In genomic region chr2:96164459-96165184, GRCh38 we compare ENCODE assay signal across 1 cellular context.
TF ChIP-seq lines count a peak whose summit lies in the region.

No MANE protein-coding gene starts in this region.

TF ChIP-seq in GM23338, 12 proteins besides CTCF, POLR2A, EP300 and RAD21 (continued from another document):
- TF ChIP-seq ETS1 (IDR thresholded peaks at IDR 0.05) (no peak), STAT1 (IDR thresholded peaks at IDR 0.05; ENCODE audit: unreplicated experiment) (no peak), NANOG (IDR thresholded peaks at IDR 0.05; ENCODE audit: borderline replicate concordance) (no peak), POLR2AphosphoS5 (IDR thresholded peaks at IDR 0.05; ENCODE audit: low read depth) (no peak), ZNF462 (CRISPR knock-in tag; IDR thresholded peaks at IDR 0.05) (no peak), ZNF331 (CRISPR knock-in tag; IDR thresholded peaks at IDR 0.05; ENCODE audit: low read depth) (no peak), ZNF114 (CRISPR knock-in tag; IDR thresholded peaks at IDR 0.05) (no peak)
